1 cellular context compared by ENCODE assay signal in the genomic region with DNA sequence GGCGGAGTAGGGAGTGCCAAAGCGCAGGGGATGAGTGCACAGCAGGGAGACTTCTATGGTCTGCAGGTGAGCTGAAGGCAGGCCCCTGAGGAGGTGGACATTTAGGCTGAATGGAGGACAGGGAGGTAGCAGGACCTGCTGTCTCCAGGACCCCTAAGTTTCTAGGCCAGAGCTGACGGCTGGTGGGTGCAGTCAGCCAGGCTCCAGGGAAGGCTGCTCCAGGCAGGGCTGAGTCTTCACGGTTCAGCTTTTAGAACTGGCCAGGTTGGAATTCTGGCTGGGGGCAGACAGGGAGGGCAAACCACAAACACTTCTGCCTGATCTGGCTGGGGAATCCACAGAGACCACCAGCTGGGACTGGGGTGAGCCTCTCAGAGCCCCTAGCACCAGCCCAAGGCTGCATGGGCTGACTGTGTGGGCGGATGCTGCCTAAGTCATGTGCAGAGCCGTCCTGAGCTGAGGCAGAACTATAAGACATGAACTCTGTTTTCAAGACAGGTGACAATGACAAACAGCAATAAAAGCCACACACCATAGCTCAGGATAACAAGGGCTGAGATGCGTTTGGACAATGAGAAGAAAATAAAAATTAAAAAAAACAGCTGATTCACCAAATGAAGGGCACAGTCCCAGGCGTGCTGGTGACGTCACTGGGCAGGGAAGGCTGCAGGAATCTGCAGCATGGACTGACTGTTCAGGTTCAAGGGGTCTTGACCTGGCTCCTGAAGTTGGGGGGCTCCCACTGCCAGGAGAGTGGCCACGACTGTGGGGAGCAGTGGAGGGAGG.
TF ChIP-seq lines count a peak whose summit lies in the region.

No MANE protein-coding gene starts in this region.

TF ChIP-seq in HepG2, 621 proteins besides CTCF, POLR2A, EP300 and RAD21 (continued from another document and continues in another):
- TF ChIP-seq, protein P1, sequence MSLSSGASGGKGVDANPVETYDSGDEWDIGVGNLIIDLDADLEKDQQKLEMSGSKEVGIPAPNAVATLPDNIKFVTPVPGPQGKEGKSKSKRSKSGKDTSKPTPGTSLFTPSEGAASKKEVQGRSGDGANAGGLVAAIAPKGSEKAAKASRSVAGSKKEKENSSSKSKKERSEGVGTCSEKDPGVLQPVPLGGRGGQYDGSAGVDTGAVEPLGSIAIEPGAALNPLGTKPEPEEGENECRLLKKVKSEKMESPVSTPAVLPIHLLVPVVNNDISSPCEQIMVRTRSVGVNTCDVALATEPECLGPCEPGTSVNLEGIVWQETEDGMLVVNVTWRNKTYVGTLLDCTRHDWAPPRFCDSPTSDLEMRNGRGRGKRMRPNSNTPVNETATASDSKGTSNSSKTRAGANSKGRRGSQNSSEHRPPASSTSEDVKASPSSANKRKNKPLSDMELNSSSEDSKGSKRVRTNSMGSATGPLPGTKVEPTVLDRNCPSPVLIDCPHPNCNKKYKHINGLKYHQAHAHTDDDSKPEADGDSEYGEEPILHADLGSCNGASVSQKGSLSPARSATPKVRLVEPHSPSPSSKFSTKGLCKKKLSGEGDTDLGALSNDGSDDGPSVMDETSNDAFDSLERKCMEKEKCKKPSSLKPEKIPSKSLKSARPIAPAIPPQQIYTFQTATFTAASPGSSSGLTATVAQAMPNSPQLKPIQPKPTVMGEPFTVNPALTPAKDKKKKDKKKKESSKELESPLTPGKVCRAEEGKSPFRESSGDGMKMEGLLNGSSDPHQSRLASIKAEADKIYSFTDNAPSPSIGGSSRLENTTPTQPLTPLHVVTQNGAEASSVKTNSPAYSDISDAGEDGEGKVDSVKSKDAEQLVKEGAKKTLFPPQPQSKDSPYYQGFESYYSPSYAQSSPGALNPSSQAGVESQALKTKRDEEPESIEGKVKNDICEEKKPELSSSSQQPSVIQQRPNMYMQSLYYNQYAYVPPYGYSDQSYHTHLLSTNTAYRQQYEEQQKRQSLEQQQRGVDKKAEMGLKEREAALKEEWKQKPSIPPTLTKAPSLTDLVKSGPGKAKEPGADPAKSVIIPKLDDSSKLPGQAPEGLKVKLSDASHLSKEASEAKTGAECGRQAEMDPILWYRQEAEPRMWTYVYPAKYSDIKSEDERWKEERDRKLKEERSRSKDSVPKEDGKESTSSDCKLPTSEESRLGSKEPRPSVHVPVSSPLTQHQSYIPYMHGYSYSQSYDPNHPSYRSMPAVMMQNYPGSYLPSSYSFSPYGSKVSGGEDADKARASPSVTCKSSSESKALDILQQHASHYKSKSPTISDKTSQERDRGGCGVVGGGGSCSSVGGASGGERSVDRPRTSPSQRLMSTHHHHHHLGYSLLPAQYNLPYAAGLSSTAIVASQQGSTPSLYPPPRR (CRISPR knock-in tag; IDR thresholded peaks at IDR 0.05; ENCODE audit: borderline replicate concordance): no peak
- TF ChIP-seq, protein P2, sequence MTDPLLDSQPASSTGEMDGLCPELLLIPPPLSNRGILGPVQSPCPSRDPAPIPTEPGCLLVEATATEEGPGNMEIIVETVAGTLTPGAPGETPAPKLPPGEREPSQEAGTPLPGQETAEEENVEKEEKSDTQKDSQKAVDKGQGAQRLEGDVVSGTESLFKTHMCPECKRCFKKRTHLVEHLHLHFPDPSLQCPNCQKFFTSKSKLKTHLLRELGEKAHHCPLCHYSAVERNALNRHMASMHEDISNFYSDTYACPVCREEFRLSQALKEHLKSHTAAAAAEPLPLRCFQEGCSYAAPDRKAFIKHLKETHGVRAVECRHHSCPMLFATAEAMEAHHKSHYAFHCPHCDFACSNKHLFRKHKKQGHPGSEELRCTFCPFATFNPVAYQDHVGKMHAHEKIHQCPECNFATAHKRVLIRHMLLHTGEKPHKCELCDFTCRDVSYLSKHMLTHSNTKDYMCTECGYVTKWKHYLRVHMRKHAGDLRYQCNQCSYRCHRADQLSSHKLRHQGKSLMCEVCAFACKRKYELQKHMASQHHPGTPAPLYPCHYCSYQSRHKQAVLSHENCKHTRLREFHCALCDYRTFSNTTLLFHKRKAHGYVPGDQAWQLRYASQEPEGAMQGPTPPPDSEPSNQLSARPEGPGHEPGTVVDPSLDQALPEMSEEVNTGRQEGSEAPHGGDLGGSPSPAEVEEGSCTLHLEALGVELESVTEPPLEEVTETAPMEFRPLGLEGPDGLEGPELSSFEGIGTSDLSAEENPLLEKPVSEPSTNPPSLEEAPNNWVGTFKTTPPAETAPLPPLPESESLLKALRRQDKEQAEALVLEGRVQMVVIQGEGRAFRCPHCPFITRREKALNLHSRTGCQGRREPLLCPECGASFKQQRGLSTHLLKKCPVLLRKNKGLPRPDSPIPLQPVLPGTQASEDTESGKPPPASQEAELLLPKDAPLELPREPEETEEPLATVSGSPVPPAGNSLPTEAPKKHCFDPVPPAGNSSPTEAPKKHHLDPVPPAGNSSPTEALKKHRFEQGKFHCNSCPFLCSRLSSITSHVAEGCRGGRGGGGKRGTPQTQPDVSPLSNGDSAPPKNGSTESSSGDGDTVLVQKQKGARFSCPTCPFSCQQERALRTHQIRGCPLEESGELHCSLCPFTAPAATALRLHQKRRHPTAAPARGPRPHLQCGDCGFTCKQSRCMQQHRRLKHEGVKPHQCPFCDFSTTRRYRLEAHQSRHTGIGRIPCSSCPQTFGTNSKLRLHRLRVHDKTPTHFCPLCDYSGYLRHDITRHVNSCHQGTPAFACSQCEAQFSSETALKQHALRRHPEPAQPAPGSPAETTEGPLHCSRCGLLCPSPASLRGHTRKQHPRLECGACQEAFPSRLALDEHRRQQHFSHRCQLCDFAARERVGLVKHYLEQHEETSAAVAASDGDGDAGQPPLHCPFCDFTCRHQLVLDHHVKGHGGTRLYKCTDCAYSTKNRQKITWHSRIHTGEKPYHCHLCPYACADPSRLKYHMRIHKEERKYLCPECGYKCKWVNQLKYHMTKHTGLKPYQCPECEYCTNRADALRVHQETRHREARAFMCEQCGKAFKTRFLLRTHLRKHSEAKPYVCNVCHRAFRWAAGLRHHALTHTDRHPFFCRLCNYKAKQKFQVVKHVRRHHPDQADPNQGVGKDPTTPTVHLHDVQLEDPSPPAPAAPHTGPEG (CRISPR knock-in tag; IDR thresholded peaks at IDR 0.05): no peak
- TF ChIP-seq RBFOX2 (IDR thresholded peaks at IDR 0.05; ENCODE audit: low read depth, low read length) (no peak), ZNF550 (CRISPR knock-in tag; IDR thresholded peaks at IDR 0.05; ENCODE audit: borderline replicate concordance) (peak; percentile 33; the same call in 1 of the 2 replicates), NR1H2 (CRISPR knock-in tag; IDR thresholded peaks at IDR 0.05; ENCODE audit: borderline replicate concordance, low read depth) (no peak), ZNF570 (CRISPR knock-in tag; IDR thresholded peaks at IDR 0.05; ENCODE audit: borderline replicate concordance) (no peak), TAF15 (IDR thresholded peaks at IDR 0.05; ENCODE audit: low read depth, low read length, poor library complexity, severe bottlenecking) (no peak), ELF1 (CRISPR knock-in tag; IDR thresholded peaks at IDR 0.05) (no peak), FIP1L1 (IDR thresholded peaks at IDR 0.05; ENCODE audit: borderline replicate concordance, insufficient read depth, low read depth, low read length) (no peak), KDM2A (CRISPR knock-in tag; IDR thresholded peaks at IDR 0.05; ENCODE audit: borderline replicate concordance, low read depth) (no peak), ZNF749 (CRISPR knock-in tag; IDR thresholded peaks at IDR 0.05; ENCODE audit: borderline replicate concordance) (no peak), ZNF660 (CRISPR knock-in tag; IDR thresholded peaks at IDR 0.05; ENCODE audit: borderline replicate concordance, low read depth) (no peak), ZNF598 (CRISPR knock-in tag; IDR thresholded peaks at IDR 0.05; ENCODE audit: borderline replicate concordance) (no peak), SMARCC2 (IDR thresholded peaks at IDR 0.05) (no peak), EZH2 (conservative IDR thresholded peaks at IDR 0.05; ENCODE audit: low read depth, low read length) (no peak), KDM4B (CRISPR knock-in tag; IDR thresholded peaks at IDR 0.05) (no peak), SP1 (IDR thresholded peaks at IDR 0.05) (no peak), SP1 (CRISPR knock-in tag; IDR thresholded peaks at IDR 0.05) (no peak), CCDC6 (CRISPR knock-in tag; IDR thresholded peaks at IDR 0.05) (no peak), ZNF678 (CRISPR knock-in tag; IDR thresholded peaks at IDR 0.05) (no peak), NFRKB (IDR thresholded peaks at IDR 0.05) (no peak), BRCA1 (CRISPR knock-in tag; IDR thresholded peaks at IDR 0.05) (0 out of 2 replicates have a peak, but pooled peaks have one; percentile 27), ZBTB7B (CRISPR knock-in tag; IDR thresholded peaks at IDR 0.05) (no peak), RARA (CRISPR knock-in tag; IDR thresholded peaks at IDR 0.05) (no peak), AGO2 (optimal IDR thresholded peaks at IDR 0.05; ENCODE audit: low read depth, low read length) (peak; percentile 76), HNRNPLL (IDR thresholded peaks at IDR 0.05; ENCODE audit: low read depth, low read length, poor library complexity, severe bottlenecking) (no peak), MTA3 (CRISPR knock-in tag; IDR thresholded peaks at IDR 0.05) (no peak), ZC3H4 (CRISPR knock-in tag; IDR thresholded peaks at IDR 0.05; ENCODE audit: borderline replicate concordance) (no peak), SRSF4 (IDR thresholded peaks at IDR 0.05; ENCODE audit: low read depth, low read length, poor library complexity, severe bottlenecking) (no peak), SALL1 (CRISPR knock-in tag; IDR thresholded peaks at IDR 0.05) (no peak), GATAD2A (CRISPR knock-in tag; IDR thresholded peaks at IDR 0.05) (no peak), CREM (IDR thresholded peaks at IDR 0.05) (peak; percentile 83), CREM (CRISPR knock-in tag; IDR thresholded peaks at IDR 0.05) (no peak), NPAS2 (CRISPR knock-in tag; IDR thresholded peaks at IDR 0.05; ENCODE audit: borderline replicate concordance) (no peak), CREB1 (IDR thresholded peaks at IDR 0.05) (peak; percentile 99), CREB1 (CRISPR knock-in tag; IDR thresholded peaks at IDR 0.05) (peak; percentile 80), ZNF577 (CRISPR knock-in tag; IDR thresholded peaks at IDR 0.05; ENCODE audit: borderline replicate concordance, low read depth) (no peak), CBFB (CRISPR knock-in tag; IDR thresholded peaks at IDR 0.05) (no peak), ZNF260 (CRISPR knock-in tag; IDR thresholded peaks at IDR 0.05; ENCODE audit: borderline replicate concordance, low read depth) (no peak), AKAP8 (CRISPR knock-in tag; IDR thresholded peaks at IDR 0.05) (no peak; the same call in 1 of the 2 replicates)
- TF ChIP-seq, protein P3, sequence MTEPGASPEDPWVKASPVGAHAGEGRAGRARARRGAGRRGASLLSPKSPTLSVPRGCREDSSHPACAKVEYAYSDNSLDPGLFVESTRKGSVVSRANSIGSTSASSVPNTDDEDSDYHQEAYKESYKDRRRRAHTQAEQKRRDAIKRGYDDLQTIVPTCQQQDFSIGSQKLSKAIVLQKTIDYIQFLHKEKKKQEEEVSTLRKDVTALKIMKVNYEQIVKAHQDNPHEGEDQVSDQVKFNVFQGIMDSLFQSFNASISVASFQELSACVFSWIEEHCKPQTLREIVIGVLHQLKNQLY (CRISPR knock-in tag; IDR thresholded peaks at IDR 0.05): no peak
- TF ChIP-seq, protein P4, sequence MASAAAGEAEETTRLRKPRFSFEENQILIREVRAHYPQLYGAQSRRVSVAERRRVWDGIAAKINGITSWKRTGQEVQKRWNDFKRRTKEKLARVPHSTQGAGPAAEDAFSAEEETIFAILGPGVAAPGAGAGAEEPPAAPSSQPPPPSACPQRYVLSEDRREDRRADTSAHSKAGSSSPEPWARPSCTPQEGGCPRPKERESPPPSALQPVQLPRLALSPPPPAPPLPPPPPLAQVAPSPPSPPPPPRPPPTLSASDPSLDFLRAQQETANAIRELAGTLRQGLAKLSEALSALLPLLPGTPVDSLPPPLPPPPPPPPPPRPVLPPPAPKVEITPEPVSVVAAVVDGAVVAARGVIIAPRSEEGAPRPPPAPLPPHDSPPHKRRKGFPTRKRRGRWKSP (CRISPR knock-in tag; IDR thresholded peaks at IDR 0.05): 0 out of 2 replicates have a peak, but pooled peaks have one; percentile 57
- TF ChIP-seq, protein P5, sequence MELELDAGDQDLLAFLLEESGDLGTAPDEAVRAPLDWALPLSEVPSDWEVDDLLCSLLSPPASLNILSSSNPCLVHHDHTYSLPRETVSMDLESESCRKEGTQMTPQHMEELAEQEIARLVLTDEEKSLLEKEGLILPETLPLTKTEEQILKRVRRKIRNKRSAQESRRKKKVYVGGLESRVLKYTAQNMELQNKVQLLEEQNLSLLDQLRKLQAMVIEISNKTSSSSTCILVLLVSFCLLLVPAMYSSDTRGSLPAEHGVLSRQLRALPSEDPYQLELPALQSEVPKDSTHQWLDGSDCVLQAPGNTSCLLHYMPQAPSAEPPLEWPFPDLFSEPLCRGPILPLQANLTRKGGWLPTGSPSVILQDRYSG (CRISPR knock-in tag; IDR thresholded peaks at IDR 0.05): no peak
- TF ChIP-seq, protein P6, sequence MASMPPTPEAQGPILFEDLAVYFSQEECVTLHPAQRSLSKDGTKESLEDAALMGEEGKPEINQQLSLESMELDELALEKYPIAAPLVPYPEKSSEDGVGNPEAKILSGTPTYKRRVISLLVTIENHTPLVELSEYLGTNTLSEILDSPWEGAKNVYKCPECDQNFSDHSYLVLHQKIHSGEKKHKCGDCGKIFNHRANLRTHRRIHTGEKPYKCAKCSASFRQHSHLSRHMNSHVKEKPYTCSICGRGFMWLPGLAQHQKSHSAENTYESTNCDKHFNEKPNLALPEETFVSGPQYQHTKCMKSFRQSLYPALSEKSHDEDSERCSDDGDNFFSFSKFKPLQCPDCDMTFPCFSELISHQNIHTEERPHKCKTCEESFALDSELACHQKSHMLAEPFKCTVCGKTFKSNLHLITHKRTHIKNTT (CRISPR knock-in tag; IDR thresholded peaks at IDR 0.05): no peak
- TF ChIP-seq, protein P7, sequence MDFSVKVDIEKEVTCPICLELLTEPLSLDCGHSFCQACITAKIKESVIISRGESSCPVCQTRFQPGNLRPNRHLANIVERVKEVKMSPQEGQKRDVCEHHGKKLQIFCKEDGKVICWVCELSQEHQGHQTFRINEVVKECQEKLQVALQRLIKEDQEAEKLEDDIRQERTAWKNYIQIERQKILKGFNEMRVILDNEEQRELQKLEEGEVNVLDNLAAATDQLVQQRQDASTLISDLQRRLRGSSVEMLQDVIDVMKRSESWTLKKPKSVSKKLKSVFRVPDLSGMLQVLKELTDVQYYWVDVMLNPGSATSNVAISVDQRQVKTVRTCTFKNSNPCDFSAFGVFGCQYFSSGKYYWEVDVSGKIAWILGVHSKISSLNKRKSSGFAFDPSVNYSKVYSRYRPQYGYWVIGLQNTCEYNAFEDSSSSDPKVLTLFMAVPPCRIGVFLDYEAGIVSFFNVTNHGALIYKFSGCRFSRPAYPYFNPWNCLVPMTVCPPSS (IDR thresholded peaks at IDR 0.05): no peak
